ENCODE assay signal across 11 cellular contexts in genomic region chr1:161532876-161533563, GRCh38. TPM values are rescaled to one million over a fixed set of nuclear protein-coding genes. Genes with fewer than 3 reads are reported as not detected.
A peak's percentile ranks its signal among the peaks of the same experiment; 100 is the strongest.
DNase-seq lines count a peak whose midpoint lies in the region.
"Not testable (repeated sequence)": the region's sequence is repeated elsewhere in the genome, so short reads cannot be mapped to it uniquely, and the experiment has no call there.
"Had no signal": no experiment of that assay in that cellular context is flagged by ENCODE, and none has a peak within 500 bp of the region (broad histone marks: within the 10 kb centered on the region; RNA-seq: fewer than 3 reads in every experiment).

No MANE protein-coding gene starts in this region.

- not testable (repeated sequence) for DNase-seq in SK-N-MC (ENCODE audit: low read depth, low spot score)
- DNase-seq in caudate nucleus (lab: John Stamatoyannopoulos, UW) (peak in 30 of 61 donors; percentile 24 to 80 (median 44)), foreskin melanocyte (peak; percentile 69), inferior parietal cortex (ENCODE audit: extremely low spot score) (peak; percentile 68), neuronal stem cell (ENCODE audit: low spot score) (peak; percentile 40)

- not testable (repeated sequence) for H3K36me3 ChIP-seq in BLaER1 treated with 17β-estradiol and CSF1 and Interleukin-3, amounts not matched to agents 10 nM and 100 nM; HUES6 (ENCODE audit: control insufficient read depth, insufficient read depth, low read length); SK-N-MC (ENCODE audit: insufficient read depth, low read length); neuronal stem cell (replicated peaks in 1 of 2; ENCODE audit: control insufficient read depth in 2 of 2, insufficient read depth in 2 of 2, low read length in 2 of 2)

- not testable (repeated sequence) for H2BK15ac ChIP-seq in neuronal stem cell (ENCODE audit: low read length)

- not testable (repeated sequence) for H3K9me3 ChIP-seq in BLaER1 treated with 17β-estradiol and CSF1 and Interleukin-3, amounts not matched to agents 10 nM and 100 nM (replicated peaks in 1 of 11); HUES6 (ENCODE audit: control insufficient read depth, insufficient read depth, low read depth, low read length); SK-N-MC (ENCODE audit: low read depth, low read length); neuronal stem cell (replicated peaks in 1 of 2; ENCODE audit: control insufficient read depth in 2 of 2, insufficient read depth in 1 of 2, low read depth in 1 of 2, low read length in 2 of 2)

- H4K20me1 ChIP-seq in BLaER1 treated with 17β-estradiol and CSF1 and Interleukin-3, amounts not matched to agents 10 nM and 100 nM: not testable (repeated sequence)

- H3K4me1 ChIP-seq in BLaER1 treated with 17β-estradiol and CSF1 and Interleukin-3, amounts not matched to agents 10 nM and 100 nM: peaks cover 18 to 40% (median 27%) of the 10 kb centered on the region in 10 experiments
- H3K4me1 ChIP-seq in HUES6 (ENCODE audit: control insufficient read depth, insufficient read depth, low read length); neuronal stem cell (ENCODE audit: control insufficient read depth in 2 of 2, insufficient read depth in 1 of 2, low read depth in 1 of 2, low read length in 2 of 2): not testable (repeated sequence)

- H2BK120ac ChIP-seq in neuronal stem cell (ENCODE audit: low read depth, low read length): not testable (repeated sequence)

- H3K27ac ChIP-seq in BLaER1 treated with 17β-estradiol and CSF1 and Interleukin-3, amounts not matched to agents 10 nM and 100 nM: peak overlapping the region in 7 of 11 experiments; percentile 22 to 86 (median 76); a peak in 14 of 22 replicates
- H3K27ac ChIP-seq in HUES6 (ENCODE audit: low read depth, low read length): not testable (repeated sequence)
- H3K27ac ChIP-seq in SK-N-MC (0 out of 2 replicates have a peak overlapping the region, but pooled peaks have one; percentile 12), caudate nucleus (ENCODE audit: low read depth, low read length) (peak overlapping the region; percentile 77), neuronal stem cell (replicated peaks; ENCODE audit: low read length) (peak overlapping the region; percentile 19), temporal lobe (ENCODE audit: low read depth, low read length) (peak overlapping the region; percentile 69)

- H3K14ac ChIP-seq in neuronal stem cell (ENCODE audit: low read length): not testable (repeated sequence)

- not testable (repeated sequence) for H2BK12ac ChIP-seq in neuronal stem cell (ENCODE audit: low read length)

- not testable (repeated sequence) for H4K91ac ChIP-seq in neuronal stem cell (ENCODE audit: low read depth, low read length, poor library complexity)

- WGBS in neuronal stem cell (ENCODE audit: extremely low coverage in 2 of 2, insufficient read length in 2 of 2, insufficient replicate concordance in 1 of 2), 2 donors: no CpG with 5 or more reads among the region's 10 CpGs

- not testable (repeated sequence) for H2AK5ac ChIP-seq in neuronal stem cell (ENCODE audit: low read depth, low read length)

- not testable (repeated sequence) for H3K27me3 ChIP-seq in BLaER1 treated with 17β-estradiol and CSF1 and Interleukin-3, amounts not matched to agents 10 nM and 100 nM
- H3K27me3 ChIP-seq in HUES6 (ENCODE audit: control insufficient read depth, insufficient read depth, low read length) (peaks cover 12% of the 10 kb centered on the region), neuronal stem cell (ENCODE audit: control insufficient read depth in 3 of 3, insufficient read depth in 3 of 3, low read depth in 1 of 3, low read length in 3 of 3) (peaks cover 0 to 16% (median 5%) of the 10 kb centered on the region in 3 experiments)

- H3K79me1 ChIP-seq in neuronal stem cell (ENCODE audit: low read depth, low read length): not testable (repeated sequence)

- H3K23ac ChIP-seq in neuronal stem cell (ENCODE audit: low read depth, low read length, poor library complexity): not testable (repeated sequence)

- peak overlapping the region; percentile 56 to 87 (median 73) for H3K4me2 ChIP-seq in BLaER1 treated with 17β-estradiol and CSF1 and Interleukin-3, amounts not matched to agents 10 nM and 100 nM
- peak overlapping the region; percentile 38 for H3K4me2 ChIP-seq in neuronal stem cell (ENCODE audit: insufficient read depth, low read length, poor library complexity, severe bottlenecking)

- H2AFZ ChIP-seq in neuronal stem cell (ENCODE audit: low read length): peak overlapping the region; percentile 36

- not testable (repeated sequence) for H4K8ac ChIP-seq in neuronal stem cell (ENCODE audit: low read depth, low read length)

- not testable (repeated sequence) for H3K4ac ChIP-seq in neuronal stem cell (ENCODE audit: low read length)

- H3K4me3 ChIP-seq in BLaER1 treated with 17β-estradiol and CSF1 and Interleukin-3, amounts not matched to agents 10 nM and 100 nM: peak overlapping the region in 3 of 10 experiments; percentile 9 to 14 (median 12); a peak in 2 of 20 replicates
- peak overlapping the region; percentile 71 for H3K4me3 ChIP-seq in HUES6 (ENCODE audit: low read depth, low read length)
- H3K4me3 ChIP-seq in SK-N-MC; neuronal stem cell (ENCODE audit: low read length in 2 of 2): not testable (repeated sequence)

- H3K9ac ChIP-seq in BLaER1 treated with 17β-estradiol and CSF1 and Interleukin-3, amounts not matched to agents 10 nM and 100 nM: peak overlapping the region in 9 of 11 experiments; percentile 2 to 84 (median 50); a peak in 13 of 22 replicates
- H3K9ac ChIP-seq in HUES6 (ENCODE audit: low read length); SK-N-MC (ENCODE audit: insufficient read length); neuronal stem cell (ENCODE audit: low read depth, low read length, poor library complexity): not testable (repeated sequence)

- not testable (repeated sequence) for H3K18ac ChIP-seq in neuronal stem cell (ENCODE audit: low read length)

- H2BK5ac ChIP-seq in neuronal stem cell (ENCODE audit: low read length): not testable (repeated sequence)

RNA-seq across cellular contexts. Expression of gene HSPA6, which starts 8.7 kb away (rescaled TPM):
- polyA plus RNA-seq in neuronal stem cell (2013, experiment 1 of 2): 0.07 TPM
- polyA plus RNA-seq in neuronal stem cell (2013, experiment 2 of 2): 0.07 TPM
- 3.4 TPM for total RNA-seq in temporal lobe
- total RNA-seq: osteocyte had no signal

RNA-seq across cellular contexts. Expression of gene FCGR3A, which starts 16.6 kb away (rescaled TPM):
- not detected for polyA plus RNA-seq in neuronal stem cell (2013, experiment 1 of 2)
- polyA plus RNA-seq in neuronal stem cell (2013, experiment 2 of 2): not detected
- total RNA-seq in temporal lobe: 2.5 TPM
- total RNA-seq: A673, lung microvascular endothelial cell, osteocyte had no signal

RNA-seq across cellular contexts. Expression of gene FCGR2A, which starts 27.8 kb away (rescaled TPM):
- 0.15 TPM for polyA plus RNA-seq in neuronal stem cell (2013, experiment 1 of 2)
- polyA plus RNA-seq in neuronal stem cell (2013, experiment 2 of 2): 0.14 TPM
- total RNA-seq in temporal lobe: 2.0 TPM
- total RNA-seq: A673, osteocyte had no signal
